In genomic region chr7:55163733-55164132, GRCh38 we compare ENCODE assay signal across 8 cellular contexts.
"Had no signal": no experiment of that assay in that cellular context is flagged by ENCODE, and none has a peak within 500 bp of the region (broad histone marks: within the 10 kb centered on the region; RNA-seq: fewer than 3 reads in every experiment).

No MANE protein-coding gene starts in this region.

- H3K4me1 ChIP-seq: HAP-1 had no signal

- H3K9me3 ChIP-seq: HAP-1 had no signal

- H3K27ac ChIP-seq: GM23248, HL-60 had no signal

- H3K36me3 ChIP-seq: HAP-1 had no signal

- ATAC-seq: HCT116, HepG2 had no signal

- DNase-seq: GM23248, GOT3, H7, HFFc6 had no signal

- H3K4me3 ChIP-seq: GM23248, HAP-1 had no signal
